9 cellular contexts compared by ENCODE assay signal in the genomic region with DNA sequence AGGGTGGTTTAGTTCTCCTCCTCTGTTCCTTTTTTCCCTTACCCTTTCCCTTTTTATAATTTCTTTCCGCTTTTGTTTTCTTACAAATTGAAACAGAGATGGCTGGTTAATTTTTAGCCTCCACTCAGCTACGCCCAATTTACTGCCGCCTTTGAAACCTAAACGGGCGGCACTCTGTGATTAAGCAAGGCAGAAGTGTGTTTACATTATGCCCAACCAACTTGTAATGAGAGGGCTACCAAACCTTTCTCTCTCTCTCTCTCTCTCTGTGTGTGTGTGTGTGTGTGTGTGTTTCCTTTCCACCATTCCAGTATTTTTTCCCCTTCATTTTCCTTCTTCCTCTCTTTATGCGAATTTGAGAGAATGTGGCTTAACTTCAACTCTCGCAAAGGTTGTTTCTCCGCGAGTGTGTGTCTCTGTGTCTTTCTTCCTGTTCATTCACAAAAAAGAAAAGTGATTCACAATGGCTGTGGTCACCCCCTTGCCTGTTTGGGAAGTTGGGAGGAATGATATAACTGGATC. TPM values are rescaled to one million over a fixed set of nuclear protein-coding genes. Genes with fewer than 3 reads are reported as not detected.
DNase-seq lines count a peak whose midpoint lies in the region; ATAC-seq, FAIRE-seq and TF ChIP-seq lines count a peak whose summit lies in the region.
"Had no signal": no experiment of that assay in that cellular context is flagged by ENCODE, and none has a peak within 500 bp of the region (broad histone marks: within the 10 kb centered on the region; RNA-seq: fewer than 3 reads in every experiment).

No MANE protein-coding gene starts in this region.

- ATAC-seq in HG02840 (IDR thresholded peaks at IDR 0.05; ENCODE audit: low FRiP score, unreplicated experiment), result no peak

- CTCF ChIA-PET in endothelial cell of umbilical vein (lab: Charles Lee), result interaction anchor here (1.0 to 8.2 kb wide), 5 partner anchors 7 to 67 kb away, joined by 4 to 463 read pairs (median 9); no protein-coding TSS in a partner anchor

- peak; percentile 76 for FAIRE-seq in endothelial cell of umbilical vein (lab: Jason Lieb, UNC)

- TF ChIP-seq CTCF in endothelial cell of umbilical vein (IDR thresholded peaks at IDR 0.05; ENCODE audit: extremely low read depth in 1 of 2, insufficient read depth in 1 of 2, low read depth in 1 of 2, low read length in 2 of 2), result no peak
- no peak for TF ChIP-seq CTCF in WERI-Rb-1 (IDR thresholded peaks at IDR 0.05; ENCODE audit: low read depth, low read length)

- H3K4me2 ChIP-seq in endothelial cell of umbilical vein (ENCODE audit: insufficient read depth, low read length), result peak overlapping the region; percentile 70
- H3K4me2 ChIP-seq: neural progenitor cell had no signal

- H3K36me3 ChIP-seq in endothelial cell of umbilical vein (ENCODE audit: control insufficient read depth in 2 of 2, extremely low read depth in 1 of 2, insufficient read depth in 2 of 2, low read length in 2 of 2), result no peaks in the 10 kb centered on the region
- no peaks in the 10 kb centered on the region for H3K36me3 ChIP-seq in rectal smooth muscle tissue (ENCODE audit: control insufficient read depth, insufficient read depth, low read length)
- H3K36me3 ChIP-seq in WERI-Rb-1, result no peaks in the 10 kb centered on the region
- H3K36me3 ChIP-seq: neural progenitor cell had no signal

- H3K79me2 ChIP-seq in endothelial cell of umbilical vein (ENCODE audit: control insufficient read depth, insufficient read depth, low read length), result no peaks in the 10 kb centered on the region

- dilution Hi-C loops in endothelial cell of umbilical vein (cut with MboI; ENCODE audit: extremely low pct_ligation_motif_present, low sequenced_read_pairs), result no loop called here

- H3K9ac ChIP-seq in endothelial cell of umbilical vein (replicated peaks; ENCODE audit: extremely low read depth, insufficient read depth, low read length), result peak overlapping the region; percentile 52
- no peak overlapping the region for H3K9ac ChIP-seq in rectal smooth muscle tissue (ENCODE audit: low read length)
- H3K9ac ChIP-seq: neural progenitor cell had no signal

- intact Hi-C loops in endothelial cell of umbilical vein (cut with micrococcal nuclease), result no loop called here

- H3K9me1 ChIP-seq in endothelial cell of umbilical vein (replicated peaks; ENCODE audit: control insufficient read depth, extremely low read depth, insufficient read depth, low read length), result no peaks in the 10 kb centered on the region

- H3K4me1 ChIP-seq in endothelial cell of umbilical vein (ENCODE audit: control insufficient read depth, extremely low read depth, insufficient read depth, low read length) (peaks cover 36% of the 10 kb centered on the region), rectal smooth muscle tissue (ENCODE audit: control insufficient read depth, insufficient read depth, low read length) (peaks cover 61% of the 10 kb centered on the region)

- H3K27me3 ChIP-seq in endothelial cell of umbilical vein (ENCODE audit: control insufficient read depth in 2 of 2, insufficient read depth in 2 of 2, low read length in 2 of 2), result no peaks in the 10 kb centered on the region
- no peaks in the 10 kb centered on the region for H3K27me3 ChIP-seq in rectal smooth muscle tissue (ENCODE audit: control insufficient read depth, insufficient read depth, low read length)
- H3K27me3 ChIP-seq in WERI-Rb-1 (ENCODE audit: insufficient read depth, low read depth, severe bottlenecking), result no peaks in the 10 kb centered on the region

- BruUV-seq in endothelial cell of umbilical vein (replicated peaks; lab: Mats Ljungman, UMichigan), result no TSS peak

- DNase-seq in DMS53 treated with DMSO at 0.1 percent for 48 hours (lab: John Stamatoyannopoulos, UW; ENCODE audit: unreplicated experiment), result peak; percentile 74
- peak; percentile 44 for DNase-seq in NCI-H748 treated with DMSO at 0.1 percent for 48 hours (lab: John Stamatoyannopoulos, UW)
- DNase-seq in endothelial cell of umbilical vein (ENCODE audit: low read depth, low spot score), result peak; percentile 64
- DNase-seq in WERI-Rb-1, result no peak
- no peak for DNase-seq in activated CD4-positive, alpha-beta T cell treated with anti-CD3 and anti-CD28 coated beads, Interleukin-2, amount 50 U/mL, for 4 hours
- DNase-seq in stimulated activated CD4-positive, alpha-beta T cell treated with anti-CD3 and anti-CD28 coated beads, Interleukin-12 subunit alpha, Interleukin-12 subunit beta, amount 100 ng/mL, for 4 hours, result no peak

- POLR2A ChIA-PET in endothelial cell of umbilical vein (lab: Charles Lee), result interaction anchor here (0.7 to 1.1 kb wide), 2 partner anchors 28 to 35 kb away, joined by 5 to 8 read pairs; no protein-coding TSS in a partner anchor

- TF ChIP-seq POLR2A in endothelial cell of umbilical vein (IDR thresholded peaks at IDR 0.05; ENCODE audit: low read depth, low read length), result no peak

- H3K27ac ChIP-seq in endothelial cell of umbilical vein (ENCODE audit: insufficient read depth, low read depth, low read length) (peak overlapping the region; percentile 38), rectal smooth muscle tissue (ENCODE audit: low read depth, low read length) (peak overlapping the region; percentile 76), WERI-Rb-1 (no peak overlapping the region)
- H3K27ac ChIP-seq: neural progenitor cell had no signal

- peak overlapping the region in 1 of 3 experiments; percentile 37 for H3K4me3 ChIP-seq in endothelial cell of umbilical vein (replicated peaks in 1 of 3; ENCODE audit: insufficient read depth in 1 of 3, low read depth in 1 of 3, low read length in 3 of 3)
- peak overlapping the region; percentile 77 for H3K4me3 ChIP-seq in rectal smooth muscle tissue (ENCODE audit: low read length)
- no peak overlapping the region for H3K4me3 ChIP-seq in WERI-Rb-1 (ENCODE audit: low read depth, low read length)
- H3K4me3 ChIP-seq: neural progenitor cell had no signal

- no peaks in the 10 kb centered on the region for H4K20me1 ChIP-seq in endothelial cell of umbilical vein (replicated peaks; ENCODE audit: control insufficient read depth, extremely low read depth, insufficient read depth, low read length)

- H3K9me3 ChIP-seq in endothelial cell of umbilical vein (replicated peaks; ENCODE audit: control insufficient read depth, insufficient read depth, low read length), result no peaks in the 10 kb centered on the region
- H3K9me3 ChIP-seq in WERI-Rb-1 (ENCODE audit: severe bottlenecking), result no peaks in the 10 kb centered on the region

- H2AFZ ChIP-seq in endothelial cell of umbilical vein (ENCODE audit: low read depth, low read length), result peak overlapping the region; percentile 78
- H2AFZ ChIP-seq: neural progenitor cell had no signal

TF ChIP-seq in endothelial cell of umbilical vein, 7 proteins besides CTCF, POLR2A, EP300 and RAD21:
- TF ChIP-seq EZH2 (IDR thresholded peaks at IDR 0.05; ENCODE audit: borderline replicate concordance, low read depth, low read length, severe bottlenecking) (no peak), FOS (IDR thresholded peaks at IDR 0.05; ENCODE audit: borderline replicate concordance, insufficient read depth, low read length) (no peak), MYC (IDR thresholded peaks at IDR 0.05; ENCODE audit: low read depth, low read length) (no peak), GATA2 (IDR thresholded peaks at IDR 0.05; ENCODE audit: insufficient read depth, insufficient read length, low read depth, low read length) (no peak), POLR2AphosphoS5 (IDR thresholded peaks at IDR 0.05; ENCODE audit: insufficient read depth, low read depth, low read length) (no peak), JUN (IDR thresholded peaks at IDR 0.05; ENCODE audit: borderline replicate concordance, insufficient read depth, insufficient read length, low read depth) (no peak)
- TF ChIP-seq, protein P1, sequence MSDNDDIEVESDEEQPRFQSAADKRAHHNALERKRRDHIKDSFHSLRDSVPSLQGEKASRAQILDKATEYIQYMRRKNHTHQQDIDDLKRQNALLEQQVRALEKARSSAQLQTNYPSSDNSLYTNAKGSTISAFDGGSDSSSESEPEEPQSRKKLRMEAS (IDR thresholded peaks at IDR 0.05; ENCODE audit: insufficient read depth, insufficient read length), result no peak

RNA-seq across cellular contexts. Expression of a gene that starts 31.3 kb away (rescaled TPM):
- total RNA-seq in endothelial cell of umbilical vein, result 18.7 and 37.7 TPM in 2 replicates
- 8.7 and 9.8 TPM in 2 replicates for polyA plus RNA-seq in endothelial cell of umbilical vein
- polyA plus RNA-seq in endothelial cell of umbilical vein (2011; cell fraction: cytosol; rRNA removed), result 11.9 and 12.6 TPM in 2 replicates
- polyA plus RNA-seq in endothelial cell of umbilical vein (2011; cell fraction: nucleus; rRNA removed), result 8.6 and 11.6 TPM in 2 replicates
- polyA plus RNA-seq in endothelial cell of umbilical vein (2012), result 22.4 and 30.5 TPM in 2 replicates
- polyA minus RNA-seq in endothelial cell of umbilical vein, result 7.3 and 7.7 TPM in 2 replicates
- 1.3 TPM for polyA minus RNA-seq in endothelial cell of umbilical vein (2011; cell fraction: cytosol; rRNA and poly(A)+ RNA removed)
- 5.5 and 7.2 TPM in 2 replicates for polyA minus RNA-seq in endothelial cell of umbilical vein (2011; cell fraction: nucleus; rRNA and poly(A)+ RNA removed)

RNA-seq across cellular contexts. Expression of a gene that starts 57.2 kb away (rescaled TPM):
- total RNA-seq in endothelial cell of umbilical vein, result 0.20 and 0.28 TPM in 2 replicates
- 0.06 TPM in 2 replicates for polyA plus RNA-seq in endothelial cell of umbilical vein
- polyA plus RNA-seq in endothelial cell of umbilical vein (2011; cell fraction: cytosol; rRNA removed), result 0.03 and 0.07 TPM in 2 replicates
- 0.16 and 0.17 TPM in 2 replicates for polyA plus RNA-seq in endothelial cell of umbilical vein (2011; cell fraction: nucleus; rRNA removed)
- polyA plus RNA-seq in endothelial cell of umbilical vein (2012), result not detected in 2 replicates
- polyA minus RNA-seq in endothelial cell of umbilical vein, result 0.15 TPM in 1 of 2 replicates, not detected in the other
- not detected for polyA minus RNA-seq in endothelial cell of umbilical vein (2011; cell fraction: cytosol; rRNA and poly(A)+ RNA removed)
- polyA minus RNA-seq in endothelial cell of umbilical vein (2011; cell fraction: nucleus; rRNA and poly(A)+ RNA removed), result not detected in 2 replicates

Comparison
In these comparisons a context has a peak if more than half of its experiments do, and no peak if none do; other contexts are left out.
1. DNase-seq: peak in DMS53 treated with DMSO at 0.1 percent for 48 hours (single experiment), NCI-H748 treated with DMSO at 0.1 percent for 48 hours (single experiment) and endothelial cell of umbilical vein (single experiment); none in WERI-Rb-1 (single experiment), activated CD4-positive, alpha-beta T cell treated with anti-CD3 and anti-CD28 coated beads, Interleukin-2, amount 50 U/mL, for 4 hours (0 of 2) and stimulated activated CD4-positive, alpha-beta T cell treated with anti-CD3 and anti-CD28 coated beads, Interleukin-12 subunit alpha, Interleukin-12 subunit beta, amount 100 ng/mL, for 4 hours (single experiment).